31 cellular contexts compared by ENCODE assay signal in genomic region chr6:47492355-47492754, GRCh38.
"Had no signal": no experiment of that assay in that cellular context is flagged by ENCODE, and none has a peak within 500 bp of the region (broad histone marks: within the 10 kb centered on the region; RNA-seq: fewer than 3 reads in every experiment).

No MANE protein-coding gene starts in this region.

- H3K4me3 ChIP-seq: ascending aorta, breast epithelium, cardiac muscle cell, colonic mucosa had no signal

- H3K27me3 Mint-ChIP-seq: activated CD4-positive, alpha-beta memory T cell treated with anti-CD3 and anti-CD28 coated beads, Interleukin-2, amount 10 ng/mL, durations not matched to agents 7 days and 5 days; activated CD4-positive, alpha-beta T cell treated with anti-CD3 and anti-CD28 coated beads for 36 hours; activated CD4-positive, alpha-beta T cell treated with anti-CD3 and anti-CD28 coated beads, Interleukin-2, amount 10 ng/mL, durations not matched to agents 7 days and 5 days; activated naive CD4-positive, alpha-beta T cell treated with anti-CD3 and anti-CD28 coated beads, Interleukin-2, amount 10 ng/mL, durations not matched to agents 7 days and 5 days; activated naive CD8-positive, alpha-beta T cell treated with anti-CD3 and anti-CD28 coated beads, Interleukin-2, amount 10 ng/mL, durations not matched to agents 7 days and 5 days; activated T-cell treated with anti-CD3 and anti-CD28 coated beads, Interleukin-2, amount 50 U/mL, for 24 hours; brain; T-cell; T-helper 17 cell had no signal

- H3K27ac ChIP-seq: ascending aorta, breast epithelium, cardiac muscle cell, colonic mucosa, WERI-Rb-1 had no signal

- H3K4me3 Mint-ChIP-seq: activated CD4-positive, alpha-beta memory T cell treated with anti-CD3 and anti-CD28 coated beads, Interleukin-2, amount 10 ng/mL, durations not matched to agents 7 days and 5 days; activated CD4-positive, alpha-beta T cell treated with anti-CD3 and anti-CD28 coated beads for 36 hours; activated CD4-positive, alpha-beta T cell treated with anti-CD3 and anti-CD28 coated beads, Interleukin-2, amount 10 ng/mL, durations not matched to agents 7 days and 5 days; activated naive CD4-positive, alpha-beta T cell treated with anti-CD3 and anti-CD28 coated beads, Interleukin-2, amount 10 ng/mL, durations not matched to agents 7 days and 5 days; activated naive CD8-positive, alpha-beta T cell treated with anti-CD3 and anti-CD28 coated beads, Interleukin-2, amount 10 ng/mL, durations not matched to agents 7 days and 5 days; activated T-cell treated with anti-CD3 and anti-CD28 coated beads, Interleukin-2, amount 50 U/mL, for 24 hours; activated T-cell treated with anti-CD3 and anti-CD28 coated beads, Interleukin-2, amount 50 U/mL, for 72 hours; brain; T-cell; T-helper 17 cell; T-helper 2 cell treated with Interferon-gamma antibody and Interleukin-4, amounts not matched to agents 5 μg/mL and 100 μg/mL, for 36 hours had no signal

- H3K36me3 ChIP-seq: ascending aorta, breast epithelium, cardiac muscle cell, colonic mucosa, WERI-Rb-1 had no signal

- H3K27me3 ChIP-seq: ascending aorta, breast epithelium, cardiac muscle cell, colonic mucosa had no signal

- H3K4me1 Mint-ChIP-seq: activated CD4-positive, alpha-beta memory T cell treated with anti-CD3 and anti-CD28 coated beads, Interleukin-2, amount 10 ng/mL, durations not matched to agents 7 days and 5 days had no signal

- H3K36me3 Mint-ChIP-seq: activated naive CD4-positive, alpha-beta T cell treated with anti-CD3 and anti-CD28 coated beads, Interleukin-2, amount 50 U/mL, for 72 hours had no signal

- ATAC-seq: activated CD4-positive, alpha-beta T cell treated with anti-CD3 and anti-CD28 coated beads for 36 hours; activated naive CD4-positive, alpha-beta T cell treated with anti-CD3 and anti-CD28 coated beads, Interleukin-2, amount 50 U/mL, for 72 hours; activated T-cell treated with anti-CD3 and anti-CD28 coated beads, Interleukin-2, amount 50 U/mL, for 72 hours; esophagus mucosa; T-cell; T-helper 17 cell had no signal

- H3K4me1 ChIP-seq: ascending aorta, breast epithelium had no signal

- H3K9me3 ChIP-seq: ascending aorta, breast epithelium, colonic mucosa had no signal

- H3K27ac Mint-ChIP-seq: activated CD4-positive, alpha-beta memory T cell treated with anti-CD3 and anti-CD28 coated beads, Interleukin-2, amount 10 ng/mL, durations not matched to agents 7 days and 5 days; activated CD4-positive, alpha-beta T cell treated with anti-CD3 and anti-CD28 coated beads for 36 hours; activated CD4-positive, alpha-beta T cell treated with anti-CD3 and anti-CD28 coated beads, Interleukin-2, amount 10 ng/mL, durations not matched to agents 7 days and 5 days; activated naive CD4-positive, alpha-beta T cell treated with anti-CD3 and anti-CD28 coated beads, Interleukin-2, amount 10 ng/mL, durations not matched to agents 7 days and 5 days; activated naive CD4-positive, alpha-beta T cell treated with anti-CD3 and anti-CD28 coated beads, Interleukin-2, amount 50 U/mL, for 72 hours; activated naive CD8-positive, alpha-beta T cell treated with anti-CD3 and anti-CD28 coated beads, Interleukin-2, amount 10 ng/mL, durations not matched to agents 7 days and 5 days; activated T-cell treated with anti-CD3 and anti-CD28 coated beads, Interleukin-2, amount 50 U/mL, for 24 hours; activated T-cell treated with anti-CD3 and anti-CD28 coated beads, Interleukin-2, amount 50 U/mL, for 72 hours; brain; T-cell; T-helper 17 cell; T-helper 2 cell treated with Interferon-gamma antibody and Interleukin-4, amounts not matched to agents 5 μg/mL and 100 μg/mL, for 36 hours had no signal

- DNase-seq: activated CD4-positive, alpha-beta memory T cell treated with anti-CD3 and anti-CD28 coated beads, Interleukin-2, amount 10 ng/mL, durations not matched to agents 7 days and 5 days; activated CD4-positive, alpha-beta T cell treated with anti-CD3 and anti-CD28 coated beads for 36 hours; activated CD4-positive, alpha-beta T cell treated with anti-CD3 and anti-CD28 coated beads, Interleukin-2, amount 10 ng/mL, durations not matched to agents 7 days and 5 days; activated CD4-positive, alpha-beta T cell treated with anti-CD3 and anti-CD28 coated beads, Interleukin-2, amount 50 U/mL, for 4 hours; activated CD4-positive, CD25-positive, alpha-beta regulatory T cell; activated CD4-positive, CD25-positive, alpha-beta regulatory T cell treated with anti-CD3 and anti-CD28 coated beads, Interleukin-2, amount 50 U/mL, for 72 hours; activated CD8-positive, alpha-beta memory T cell treated with anti-CD3 and anti-CD28 coated beads, Interleukin-2, amount 50 U/mL, for 48 hours; activated gamma-delta T cell; activated naive CD4-positive, alpha-beta T cell; activated naive CD4-positive, alpha-beta T cell treated with anti-CD3 and anti-CD28 coated beads, Interleukin-2, amount 10 ng/mL, durations not matched to agents 7 days and 5 days; activated naive CD8-positive, alpha-beta T cell treated with anti-CD3 and anti-CD28 coated beads, Interleukin-2, amount 10 ng/mL, durations not matched to agents 7 days and 5 days; activated T-cell treated with anti-CD3 and anti-CD28 coated beads for 4 hours; activated T-cell treated with anti-CD3 and anti-CD28 coated beads, Interleukin-2, amount 50 U/mL, for 24 hours; activated T-cell treated with anti-CD3 and anti-CD28 coated beads, Interleukin-2, amount 50 U/mL, for 72 hours; central memory CD4-positive, alpha-beta T cell; cerebellar nuclear complex; colonic mucosa; effector CD8-positive, alpha-beta T cell; foreskin fibroblast; head of caudate nucleus; T-cell; T-helper 17 cell; T1000; WERI-Rb-1 had no signal

- H3K9me3 Mint-ChIP-seq: activated CD4-positive, alpha-beta memory T cell treated with anti-CD3 and anti-CD28 coated beads, Interleukin-2, amount 10 ng/mL, durations not matched to agents 7 days and 5 days; activated naive CD4-positive, alpha-beta T cell treated with anti-CD3 and anti-CD28 coated beads, Interleukin-2, amount 10 ng/mL, durations not matched to agents 7 days and 5 days; activated naive CD4-positive, alpha-beta T cell treated with anti-CD3 and anti-CD28 coated beads, Interleukin-2, amount 50 U/mL, for 72 hours; activated naive CD8-positive, alpha-beta T cell treated with anti-CD3 and anti-CD28 coated beads, Interleukin-2, amount 10 ng/mL, durations not matched to agents 7 days and 5 days; activated T-cell treated with anti-CD3 and anti-CD28 coated beads, Interleukin-2, amount 50 U/mL, for 24 hours; activated T-cell treated with anti-CD3 and anti-CD28 coated beads, Interleukin-2, amount 50 U/mL, for 72 hours; T-cell; T-helper 2 cell treated with Interferon-gamma antibody and Interleukin-4, amounts not matched to agents 5 μg/mL and 100 μg/mL, for 36 hours had no signal
